In the genomic region with DNA sequence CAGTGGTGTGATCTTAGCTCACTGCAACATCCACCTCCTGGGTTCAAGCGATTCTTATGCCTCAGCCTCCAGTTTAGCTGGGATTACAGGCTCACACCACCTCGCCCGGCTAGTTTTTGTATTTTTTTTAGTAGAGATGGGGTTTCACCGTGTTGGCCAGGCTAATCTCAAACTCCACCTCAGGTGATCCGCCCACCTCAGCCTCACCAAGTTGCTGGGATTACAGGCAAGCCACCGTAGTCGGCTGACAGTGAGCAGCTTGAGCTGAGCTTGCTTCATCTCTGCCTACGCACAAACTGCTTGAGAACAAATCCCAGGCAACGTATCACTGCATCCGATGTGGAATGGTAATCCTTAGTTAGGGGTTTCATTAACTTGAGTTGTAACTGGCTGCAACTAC, we compare ENCODE assay signal across 12 cellular contexts. TPM values are rescaled to one million over a fixed set of nuclear protein-coding genes. Genes with fewer than 3 reads are reported as not detected.
"Had no signal": no experiment of that assay in that cellular context is flagged by ENCODE, and none has a peak within 500 bp of the region (broad histone marks: within the 10 kb centered on the region; RNA-seq: fewer than 3 reads in every experiment).

No MANE protein-coding gene starts in this region.

RNA-seq across cellular contexts. Expression of gene TUBA3D, which starts 8.2 kb away (rescaled TPM):
- total RNA-seq: activated CD4-positive, alpha-beta memory T cell treated with anti-CD3 and anti-CD28 coated beads, Interleukin-2, amount 10 ng/mL, durations not matched to agents 7 days and 5 days; activated CD4-positive, alpha-beta T cell treated with anti-CD3 and anti-CD28 coated beads for 36 hours; activated CD4-positive, alpha-beta T cell treated with anti-CD3 and anti-CD28 coated beads, Interleukin-2, amount 10 ng/mL, durations not matched to agents 7 days and 5 days; activated CD8-positive, alpha-beta memory T cell treated with anti-CD3 and anti-CD28 coated beads, Interleukin-2, amount 10 ng/mL, durations not matched to agents 7 days and 5 days; activated CD8-positive, alpha-beta T cell treated with anti-CD3 and anti-CD28 coated beads, Interleukin-2, amount 10 ng/mL, durations not matched to agents 7 days and 5 days; activated naive CD8-positive, alpha-beta T cell treated with anti-CD3 and anti-CD28 coated beads, Interleukin-2, amount 10 ng/mL, durations not matched to agents 7 days and 5 days; activated T-helper 2 cell treated with anti-CD3 and anti-CD28 coated beads, Interferon-gamma antibody, Interleukin-2, Interleukin-4, amounts not matched to agents 10 μg/mL and 5 μg/mL and 100 μg/mL, durations not matched to agents 14 hours and 24 hours and 36 hours; aorta; astrocyte; body of pancreas; breast epithelium; cerebellum had no signal
